In the genomic region with DNA sequence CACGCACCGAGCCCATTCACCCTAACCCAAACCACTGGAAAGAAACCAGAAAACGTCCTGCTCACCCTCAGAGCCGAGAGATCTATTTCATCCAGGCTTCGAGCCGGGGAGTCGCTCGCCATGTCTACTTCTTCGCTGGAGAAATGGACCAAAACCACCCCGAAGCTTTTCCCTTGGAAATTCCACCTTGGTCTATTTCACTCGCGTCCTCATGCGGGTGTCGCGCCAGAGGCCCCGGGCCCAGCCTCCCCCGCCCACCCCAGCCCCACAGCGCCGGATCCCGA, we compare ENCODE assay signal across 9 cellular contexts. TPM values are rescaled to one million over a fixed set of nuclear protein-coding genes. Genes with fewer than 3 reads are reported as not detected.
DNase-seq lines count a peak whose midpoint lies in the region; ATAC-seq, FAIRE-seq and TF ChIP-seq lines count a peak whose summit lies in the region.
"Had no signal": no experiment of that assay in that cellular context is flagged by ENCODE, and none has a peak within 500 bp of the region (broad histone marks: within the 10 kb centered on the region; RNA-seq: fewer than 3 reads in every experiment).

No MANE protein-coding gene starts in this region.

- no peak overlapping the region for H2BK5ac ChIP-seq in trophoblast cell (ENCODE audit: low read depth, low read length, poor library complexity)

- no peak for FAIRE-seq in GM12891 (lab: Jason Lieb, UNC)

- H2AK5ac ChIP-seq in trophoblast cell (ENCODE audit: low read length), result no peak overlapping the region

- no peak for TF ChIP-seq POLR2A in GM12891 (IDR thresholded peaks at IDR 0.05; ENCODE audit: low read depth, low read length)

- H4K91ac ChIP-seq in trophoblast cell (ENCODE audit: low read depth, low read length), result no peak overlapping the region

- peak overlapping the region; percentile 97 for H3K4me2 ChIP-seq in trophoblast cell (ENCODE audit: low read length)

- H2BK12ac ChIP-seq in trophoblast cell (ENCODE audit: low read length), result no peak overlapping the region

- peaks cover 46% of the 10 kb centered on the region for H3K4me1 Mint-ChIP-seq in activated CD4-positive, alpha-beta T cell treated with anti-CD3 and anti-CD28 coated beads, Interleukin-2, amount 10 ng/mL, durations not matched to agents 24 days and 14 days

- H3K4me3 Mint-ChIP-seq in activated CD4-positive, alpha-beta T cell treated with anti-CD3 and anti-CD28 coated beads, Interleukin-2, amount 10 ng/mL, durations not matched to agents 24 days and 14 days, result peak overlapping the region; percentile 96

- WGBS in trophoblast cell (ENCODE audit: extremely low coverage, insufficient coverage, insufficient read length), result no CpG with 5 or more reads among the region's 20 CpGs

- no peak overlapping the region for H3K27ac ChIP-seq in trophoblast cell (ENCODE audit: low read depth, low read length)

- H3K79me2 ChIP-seq in trophoblast cell (ENCODE audit: control insufficient read depth, insufficient read depth, low read length, poor library complexity), result no peaks in the 10 kb centered on the region

- no peak overlapping the region for H2BK120ac ChIP-seq in trophoblast cell (ENCODE audit: insufficient read depth, low read length, poor library complexity)

- DNase-seq in activated CD4-positive, alpha-beta T cell treated with anti-CD3 and anti-CD28 coated beads, Interleukin-2, amount 10 ng/mL, durations not matched to agents 24 days and 14 days, result no peak
- DNase-seq in activated CD4-positive, alpha-beta T cell treated with anti-CD3 and anti-CD28 coated beads for 48 hours, result no peak
- DNase-seq in fibroblast of pulmonary artery (ENCODE audit: low read depth), result peak; percentile 23
- DNase-seq in trophoblast cell, result peak in 1 of 2 donors; percentile 55
- no peak for DNase-seq in GM12891 (ENCODE audit: insufficient read length, low spot score)
- no peak for DNase-seq in kidney tubule cell (ENCODE audit: low spot score)
- DNase-seq in NCI-H2196 treated with DMSO at 0.1 percent for 48 hours (lab: John Stamatoyannopoulos, UW; ENCODE audit: unreplicated experiment), result no peak

- H3K36me3 ChIP-seq in trophoblast cell (ENCODE audit: control insufficient read depth in 1 of 2, insufficient read depth in 2 of 2, low read length in 2 of 2), result no peaks in the 10 kb centered on the region
- H3K36me3 ChIP-seq: adrenal gland had no signal

- H3K9ac ChIP-seq in trophoblast cell (ENCODE audit: low read length), result no peak overlapping the region

- H3K4me3 ChIP-seq in fibroblast of pulmonary artery (replicated peaks; ENCODE audit: low read depth, low read length), result peak overlapping the region; percentile 88
- peak overlapping the region; percentile 83 for H3K4me3 ChIP-seq in trophoblast cell (ENCODE audit: low read depth, low read length)

- no peak overlapping the region for H4K8ac ChIP-seq in trophoblast cell (ENCODE audit: low read depth, low read length)

- peak overlapping the region; percentile 91 for H3K27ac Mint-ChIP-seq in activated CD4-positive, alpha-beta T cell treated with anti-CD3 and anti-CD28 coated beads, Interleukin-2, amount 10 ng/mL, durations not matched to agents 24 days and 14 days

- peak; percentile 13 for ATAC-seq in SK-N-SH treated with all-trans-retinoic acid at 6 μM for 48 hours

- peak overlapping the region; percentile 50 for H2AFZ ChIP-seq in trophoblast cell (ENCODE audit: insufficient read depth, low read length, poor library complexity)

- peaks cover 4% of the 10 kb centered on the region for H3K36me3 Mint-ChIP-seq in activated CD4-positive, alpha-beta T cell treated with anti-CD3 and anti-CD28 coated beads, Interleukin-2, amount 10 ng/mL, durations not matched to agents 24 days and 14 days (ENCODE audit: low read depth)

- no peaks in the 10 kb centered on the region for H3K27me3 Mint-ChIP-seq in activated CD4-positive, alpha-beta T cell treated with anti-CD3 and anti-CD28 coated beads, Interleukin-2, amount 10 ng/mL, durations not matched to agents 24 days and 14 days

- H3K79me1 ChIP-seq in trophoblast cell (ENCODE audit: low read length), result no peaks in the 10 kb centered on the region

- no peak overlapping the region for H4K12ac ChIP-seq in trophoblast cell (ENCODE audit: low read depth, low read length)

- peaks cover 6 to 13% of the 10 kb centered on the region in 2 experiments for H3K4me1 ChIP-seq in trophoblast cell (ENCODE audit: control insufficient read depth in 1 of 2, insufficient read depth in 2 of 2, low read length in 2 of 2)

- H3K14ac ChIP-seq in trophoblast cell (ENCODE audit: low read length), result no peak overlapping the region

- no peak overlapping the region for H3K4ac ChIP-seq in trophoblast cell (ENCODE audit: low read depth, low read length)

- H3K9me3 Mint-ChIP-seq in activated CD4-positive, alpha-beta T cell treated with anti-CD3 and anti-CD28 coated beads, Interleukin-2, amount 10 ng/mL, durations not matched to agents 24 days and 14 days, result no peaks in the 10 kb centered on the region

- TF ChIP-seq CTCF in fibroblast of pulmonary artery (IDR thresholded peaks at IDR 0.05; ENCODE audit: low read length, missing control alignments), result no peak

- no peak overlapping the region for H3K23ac ChIP-seq in trophoblast cell (ENCODE audit: low read length)

- intact Hi-C loops in activated CD4-positive, alpha-beta T cell treated with anti-CD3 and anti-CD28 coated beads, Interleukin-2, amount 10 ng/mL, durations not matched to agents 24 days and 14 days (cut with micrococcal nuclease), result loop anchor here (1.0 to 10.0 kb wide), 12 partner anchors 31 to 1290 kb away; partner anchors contain the start of genes ECT2, EIF5A2 and PRKCI

- H3K18ac ChIP-seq in trophoblast cell (ENCODE audit: low read length), result no peak overlapping the region

- H3K9me3 ChIP-seq in trophoblast cell (ENCODE audit: insufficient read depth, low read depth, low read length), result no peaks in the 10 kb centered on the region
- H3K9me3 ChIP-seq: adrenal gland had no signal

- peaks cover 7% of the 10 kb centered on the region for H3K27me3 ChIP-seq in trophoblast cell (ENCODE audit: insufficient read depth, low read length)
- H3K27me3 ChIP-seq: adrenal gland had no signal

TF ChIP-seq in SK-N-SH treated with all-trans-retinoic acid at 6 μM for 48 hours, 23 proteins besides CTCF, POLR2A, EP300 and RAD21:
- TF ChIP-seq TCF4 (CRISPR knock-in tag; IDR thresholded peaks at IDR 0.05; ENCODE audit: borderline replicate concordance) (no peak), ZNF8 (CRISPR knock-in tag; IDR thresholded peaks at IDR 0.05) (no peak), ZNF565 (CRISPR knock-in tag; conservative IDR thresholded peaks at IDR 0.05; ENCODE audit: low read depth) (no peak), RARB (CRISPR knock-in tag; IDR thresholded peaks at IDR 0.05) (no peak), ZC3H10 (CRISPR knock-in tag; IDR thresholded peaks at IDR 0.05) (no peak)
TF ChIP-seq in SK-N-SH treated with all-trans-retinoic acid at 6 μM for 48 hours: peak in this region for 0.

TF ChIP-seq in GM12891, 5 proteins besides CTCF, POLR2A, EP300 and RAD21:
- TF ChIP-seq POU2F2 (IDR thresholded peaks at IDR 0.05; ENCODE audit: low read depth, low read length), result no peak
- no peak for TF ChIP-seq SPI1 (IDR thresholded peaks at IDR 0.05; ENCODE audit: low read depth, low read length)
- TF ChIP-seq POLR2AphosphoS5 (IDR thresholded peaks at IDR 0.05; ENCODE audit: low read depth, low read length), result no peak
- TF ChIP-seq TAF1 (IDR thresholded peaks at IDR 0.05; ENCODE audit: low read depth, low read length), result no peak

RNA-seq across cellular contexts. Expression of gene TNIK, which starts 0.3 kb away (rescaled TPM):
- total RNA-seq in activated CD4-positive, alpha-beta T cell treated with anti-CD3 and anti-CD28 coated beads, Interleukin-2, amount 10 ng/mL, durations not matched to agents 24 days and 14 days, result 24.5 and 27.4 TPM in 2 replicates
- 0.75 and 0.96 TPM in 2 replicates for polyA plus RNA-seq in trophoblast cell (2013)
- 2.6 TPM for polyA plus RNA-seq in GM12891 (2012; ENCODE audit: low read depth, missing spikeins)
